In genomic region chr2:28934769-28935168, GRCh38 we compare ENCODE assay signal across 32 cellular contexts. TPM values are rescaled to one million over a fixed set of nuclear protein-coding genes. Genes with fewer than 3 reads are reported as not detected.
"Had no signal": no experiment of that assay in that cellular context is flagged by ENCODE, and none has a peak within 500 bp of the region (broad histone marks: within the 10 kb centered on the region; RNA-seq: fewer than 3 reads in every experiment).

No MANE protein-coding gene starts in this region.

- H3K27ac ChIP-seq: neural progenitor cell, ovary, parathyroid adenoma, psoas muscle, skin epidermis, spleen, suprapubic skin, testis, tibial artery, transverse colon, upper lobe of right lung, uterus had no signal

- H3K4me1 Mint-ChIP-seq: natural killer cell; nephron; neural progenitor cell; stimulated activated memory B cell treated with anti-CD40 and anti-IgM and Interleukin-4, amounts not matched to agents 10 μg/mL and 1 μg/mL and 100 μg/mL, for 72 hours had no signal

- H3K27me3 ChIP-seq: neural progenitor cell, ovary, spleen, suprapubic skin, testis, tibial artery, transverse colon, upper lobe of right lung, uterus had no signal

- H3K9me3 Mint-ChIP-seq: natural killer cell; nephron; neural progenitor cell; stimulated activated memory B cell treated with anti-CD40 and anti-IgM and Interleukin-4, amounts not matched to agents 10 μg/mL and 1 μg/mL and 100 μg/mL, for 72 hours; stimulated activated naive CD8-positive, alpha-beta T cell treated with anti-CD3 and anti-CD28 coated beads, Interleukin-15, amount 100 ng/mL, for 72 hours; type B pancreatic cell had no signal

- H3K4me3 ChIP-seq: neural progenitor cell, ovary, psoas muscle, skin epidermis, smooth muscle cell, spleen, suprapubic skin, testis, tibial artery, transverse colon, upper lobe of right lung, uterus had no signal

- H3K27me3 Mint-ChIP-seq: progenitor cell of endocrine pancreas; stimulated activated memory B cell treated with anti-CD40 and anti-IgM and Interleukin-4, amounts not matched to agents 10 μg/mL and 1 μg/mL and 100 μg/mL, for 72 hours; stimulated activated naive CD8-positive, alpha-beta T cell treated with anti-CD3 and anti-CD28 coated beads, Interleukin-15, amount 100 ng/mL, for 72 hours; type B pancreatic cell had no signal

- DNase-seq: natural killer cell; occipital lobe; ovary; posterior cingulate gyrus; psoas muscle; right cardiac atrium; spleen; stimulated activated CD4-positive, alpha-beta T cell treated with anti-CD3 and anti-CD28 coated beads, Interleukin-12 subunit alpha, Interleukin-12 subunit beta, amount 100 ng/mL, for 4 hours; stimulated activated CD4-positive, alpha-beta T cell treated with anti-CD3 and anti-CD28 coated beads, Interleukin-1b, Interleukin-23, amount 100 ng/mL, for 48 hours; stimulated activated CD4-positive, alpha-beta T cell treated with anti-CD3 and anti-CD28 coated beads, Interleukin-4, amount 100 ng/mL, for 1 hour; stimulated activated CD4-positive, alpha-beta T cell treated with anti-CD3 and anti-CD28 coated beads, Interleukin-4, amount 100 ng/mL, for 4 hours; stimulated activated CD8-positive, alpha-beta memory T cell treated with anti-CD3 and anti-CD28 coated beads, Interleukin-4, amount 100 ng/mL, for 48 hours; stimulated activated naive CD4-positive, alpha-beta T cell; stimulated activated naive CD8-positive, alpha-beta T cell treated with anti-CD3 and anti-CD28 coated beads, Interleukin-15, amount 100 ng/mL, for 72 hours; stimulated activated naive CD8-positive, alpha-beta T cell treated with anti-CD3 and anti-CD28 coated beads, Interleukin-15, Interleukin-2, amounts not matched to agents 100 U/mL and 50 U/mL, for 24 hours; substantia nigra; testis; tibial artery; transverse colon; upper lobe of right lung; uterus had no signal

- H3K36me3 ChIP-seq: ovary, uterus had no signal

- H3K4me3 Mint-ChIP-seq: natural killer cell; nephron; neural progenitor cell; stimulated activated memory B cell treated with anti-CD40 and anti-IgM and Interleukin-4, amounts not matched to agents 10 μg/mL and 1 μg/mL and 100 μg/mL, for 72 hours; stimulated activated naive CD8-positive, alpha-beta T cell treated with anti-CD3 and anti-CD28 coated beads, Interleukin-15, amount 100 ng/mL, for 72 hours; type B pancreatic cell had no signal

- ATAC-seq: natural killer cell; psoas muscle; right cardiac atrium; sciatic nerve; stimulated activated memory B cell treated with anti-CD40 and anti-IgM and Interleukin-4, amounts not matched to agents 10 μg/mL and 1 μg/mL and 100 μg/mL, for 72 hours; stimulated activated naive CD8-positive, alpha-beta T cell treated with anti-CD3 and anti-CD28 coated beads, Interleukin-15, amount 100 ng/mL, for 72 hours; stimulated activated naive CD8-positive, alpha-beta T cell treated with anti-CD3 and anti-CD28 coated beads, Interleukin-15, Interleukin-2, amounts not matched to agents 100 U/mL and 50 U/mL, for 24 hours; upper lobe of right lung had no signal

- H3K27ac Mint-ChIP-seq: natural killer cell; nephron; neural progenitor cell; progenitor cell of endocrine pancreas; stimulated activated memory B cell treated with anti-CD40 and anti-IgM and Interleukin-4, amounts not matched to agents 10 μg/mL and 1 μg/mL and 100 μg/mL, for 72 hours; type B pancreatic cell had no signal

- H3K4me1 ChIP-seq: neural progenitor cell, parathyroid adenoma, psoas muscle, spleen, suprapubic skin, testis, tibial artery, transverse colon, upper lobe of right lung, uterus had no signal

- H3K9me3 ChIP-seq: ovary, psoas muscle, spleen, suprapubic skin, testis, tibial artery, transverse colon, upper lobe of right lung, uterus had no signal

RNA-seq across cellular contexts. Expression of gene TOGARAM2, which starts 46.3 kb away (rescaled TPM):
- total RNA-seq: renal cortical epithelial cell had no signal
